In the genomic region with DNA sequence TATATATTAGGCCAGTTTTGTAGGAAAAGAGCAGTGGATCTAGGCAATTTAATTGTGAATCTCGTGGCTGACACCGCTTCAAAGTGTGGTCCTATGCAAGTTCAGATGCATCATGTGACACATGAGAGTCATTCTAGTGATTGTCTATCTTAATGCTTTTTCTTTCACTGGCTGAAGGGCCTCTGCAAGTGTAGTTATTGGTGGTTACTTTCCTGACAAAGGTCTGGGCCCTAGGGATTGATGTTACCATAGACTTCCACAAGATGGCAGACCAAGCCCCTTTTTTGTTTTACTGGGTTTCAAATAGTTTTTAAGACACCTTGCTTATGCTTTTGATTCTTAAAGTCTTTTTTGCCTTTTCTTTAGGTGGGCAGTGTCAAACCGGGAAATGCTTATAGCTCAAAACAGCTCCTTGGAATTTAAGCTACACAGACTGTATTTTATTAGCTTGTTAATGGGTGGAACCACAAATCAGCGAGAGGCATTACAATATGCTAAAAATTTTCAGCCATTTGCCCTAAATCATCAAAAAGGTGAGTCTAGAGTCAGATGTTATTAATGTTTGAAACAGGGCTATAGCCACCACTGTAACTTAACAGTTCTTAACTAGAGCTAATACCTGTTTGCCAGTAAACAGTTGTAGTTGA, we compare ENCODE assay signal across 8 cellular contexts. TPM values are rescaled to one million over a fixed set of nuclear protein-coding genes. Genes with fewer than 3 reads are reported as not detected.
DNase-seq lines count a peak whose midpoint lies in the region; ATAC-seq, FAIRE-seq and TF ChIP-seq lines count a peak whose summit lies in the region.

No MANE protein-coding gene starts in this region.

- H3K4me3 ChIP-seq in colonic mucosa (no peak overlapping the region), right lobe of liver (no peak overlapping the region)

- no peaks in the 10 kb centered on the region for H3K27me3 ChIP-seq in colonic mucosa
- no peaks in the 10 kb centered on the region for H3K27me3 ChIP-seq in right lobe of liver

- intact Hi-C loops in colonic mucosa (cut with DNase I), result no loop called here
- intact Hi-C loops in right lobe of liver (cut with DNase I), result no loop called here

- FAIRE-seq in RCC 7860 (lab: Jason Lieb, UNC), result peak; percentile 72
- FAIRE-seq in urothelium cell line (lab: Jason Lieb, UNC), result no peak

- TF ChIP-seq CTCF in colonic mucosa (IDR thresholded peaks at IDR 0.05), result peak; percentile 54
- TF ChIP-seq CTCF in right lobe of liver (IDR thresholded peaks at IDR 0.05), result peak; percentile 63 to 68 (median 66)

- 70% methylated on average over 4 of the region's 4 CpGs for WGBS in right lobe of liver (ENCODE audit: insufficient coverage, low coverage, low lambda C conversion rate, missing lambda C conversion rate)

- peak; percentile 56 for ATAC-seq in HG03520 (IDR thresholded peaks at IDR 0.05; ENCODE audit: unreplicated experiment)
- ATAC-seq in right lobe of liver, result peak; percentile 79 to 86 (median 83)
- no peak for ATAC-seq in GM19395 (IDR thresholded peaks at IDR 0.05; ENCODE audit: unreplicated experiment)

- H3K9me3 ChIP-seq in colonic mucosa (no peaks in the 10 kb centered on the region), right lobe of liver (no peaks in the 10 kb centered on the region)

- DNase-seq in ACHN (peak; percentile 50), GM04504 (ENCODE audit: low read depth) (peak; percentile 12), RCC 7860 (ENCODE audit: low spot score) (peak; percentile 18), colonic mucosa (no peak), right lobe of liver (no peak), urothelium cell line (ENCODE audit: low spot score) (peak; percentile 40)

- H3K4me1 ChIP-seq in colonic mucosa (no peaks in the 10 kb centered on the region), right lobe of liver (no peaks in the 10 kb centered on the region)

- H3K9ac ChIP-seq in colonic mucosa (ENCODE audit: low read depth in 2 of 2, low read length in 2 of 2), result no peak overlapping the region

- no peak for TF ChIP-seq POLR2A in right lobe of liver (IDR thresholded peaks at IDR 0.05)

- peaks cover 3% of the 10 kb centered on the region for H3K36me3 ChIP-seq in colonic mucosa
- H3K36me3 ChIP-seq in right lobe of liver, result peaks cover 0 to 40% (median 4%) of the 10 kb centered on the region in 4 donors

- H3K27ac ChIP-seq in colonic mucosa (no peak overlapping the region), right lobe of liver (no peak overlapping the region)

- in situ Hi-C loops in ACHN (cut with HindIII; ENCODE audit: low pct_ligation_motif_present, low pct_unique_long_range_greater_than_20kb, low sequenced_read_pairs), result no loop called here

RNA-seq across cellular contexts. Expression of a gene that starts 25.9 kb away (rescaled TPM):
- total RNA-seq in colonic mucosa (1 to 10 TPM; 1.2 to 1.6 TPM), right lobe of liver (1 to 10 TPM in 1 of 6 experiments, under 1 TPM in 5; 0.26 to 1.1 (median 0.61) TPM)

RNA-seq across cellular contexts. Expression of a gene that starts 44.7 kb away (rescaled TPM):
- total RNA-seq in colonic mucosa, result 10 to 100 TPM; 63.7 to 72.6 TPM
- total RNA-seq in right lobe of liver, result 10 to 100 TPM; 22.2 to 45.6 (median 33.8) TPM

Comparison
In these comparisons a context has a peak if more than half of its experiments do, and no peak if none do; other contexts are left out.
1. DNase-seq: peak in ACHN (single experiment), GM04504 (single experiment), RCC 7860 (single experiment) and urothelium cell line (single experiment); none in colonic mucosa (single experiment) and right lobe of liver (0 of 3).